Comparison of ENCODE assay signal across 9 cellular contexts in genomic region chr2:13193075-13193474, GRCh38.
DNase-seq lines count a peak whose midpoint lies in the region; ATAC-seq and TF ChIP-seq lines count a peak whose summit lies in the region.
"Had no signal": no experiment of that assay in that cellular context is flagged by ENCODE, and none has a peak within 500 bp of the region (broad histone marks: within the 10 kb centered on the region; RNA-seq: fewer than 3 reads in every experiment).

No MANE protein-coding gene starts in this region.

- no peak overlapping the region for H3K4me3 Mint-ChIP-seq in activated naive CD8-positive, alpha-beta T cell treated with anti-CD3 and anti-CD28 coated beads for 36 hours

- no peak overlapping the region for H3K9ac ChIP-seq in HUES6 (ENCODE audit: low read length)

- TF ChIP-seq CTCF in astrocyte of the spinal cord (IDR thresholded peaks at IDR 0.05; ENCODE audit: low read depth, low read length): no peak

- H3K36me3 ChIP-seq in HUES6 (ENCODE audit: control insufficient read depth, insufficient read depth, low read length): no peaks in the 10 kb centered on the region

- H3K27ac ChIP-seq in HUES6 (ENCODE audit: low read depth, low read length): peak overlapping the region; percentile 44; the same call in 1 of the 2 replicates

- H3K27me3 ChIP-seq in HUES6 (ENCODE audit: control insufficient read depth, insufficient read depth, low read length): no peaks in the 10 kb centered on the region

- H3K4me1 Mint-ChIP-seq in activated naive CD8-positive, alpha-beta T cell treated with anti-CD3 and anti-CD28 coated beads for 36 hours: no peaks in the 10 kb centered on the region

- H3K27ac Mint-ChIP-seq in activated naive CD8-positive, alpha-beta T cell treated with anti-CD3 and anti-CD28 coated beads for 36 hours: no peak overlapping the region

- no peak overlapping the region for H3K4me3 ChIP-seq in HUES6 (ENCODE audit: low read depth, low read length)
- no peak overlapping the region for H3K4me3 ChIP-seq in astrocyte of the spinal cord (ENCODE audit: low read depth, low read length)

- no peaks in the 10 kb centered on the region for H3K9me3 Mint-ChIP-seq in activated naive CD8-positive, alpha-beta T cell treated with anti-CD3 and anti-CD28 coated beads for 36 hours

- peaks cover 5% of the 10 kb centered on the region for H3K27me3 Mint-ChIP-seq in activated naive CD8-positive, alpha-beta T cell treated with anti-CD3 and anti-CD28 coated beads for 36 hours

- in situ Hi-C loops in astrocyte of the spinal cord (cut with HindIII; ENCODE audit: low sequenced_read_pairs): no loop called here

- ATAC-seq in GM18517 (IDR thresholded peaks at IDR 0.05; ENCODE audit: unreplicated experiment): peak; percentile 78
- ATAC-seq in GM21576 (IDR thresholded peaks at IDR 0.05; ENCODE audit: unreplicated experiment): peak; percentile 96

- H3K9me3 ChIP-seq in HUES6 (ENCODE audit: control insufficient read depth, insufficient read depth, low read depth, low read length): no peaks in the 10 kb centered on the region

- H3K4me1 ChIP-seq in HUES6 (ENCODE audit: control insufficient read depth, insufficient read depth, low read length): peaks cover 5% of the 10 kb centered on the region; the same call in 1 of the 2 replicates

- no peaks in the 10 kb centered on the region for H3K36me3 Mint-ChIP-seq in activated naive CD8-positive, alpha-beta T cell treated with anti-CD3 and anti-CD28 coated beads for 36 hours

- peak; percentile 16 for DNase-seq in astrocyte of the spinal cord (ENCODE audit: low read depth, low spot score)
- no peak for DNase-seq in ecto neural progenitor cell (ENCODE audit: low spot score)
- DNase-seq in midbrain (lab: John Stamatoyannopoulos, UW): no peak
- no peak for DNase-seq in NCI-H128 (lab: John Stamatoyannopoulos, UW; ENCODE audit: unreplicated experiment)
- no peak for DNase-seq in activated naive CD8-positive, alpha-beta T cell treated with anti-CD3 and anti-CD28 coated beads for 36 hours
- DNase-seq: NCI-H1092 treated with DMSO at 0.1 percent for 48 hours had no signal
